Comparison of ENCODE assay signal across 8 cellular contexts in genomic region chr4:125085-125820, GRCh38. TPM values are rescaled to one million over a fixed set of nuclear protein-coding genes. Genes with fewer than 3 reads are reported as not detected.
DNase-seq lines count a peak whose midpoint lies in the region; ATAC-seq and TF ChIP-seq lines count a peak whose summit lies in the region.

No MANE protein-coding gene starts in this region.

- H3K4me1 ChIP-seq in SJCRH30: no peaks in the 10 kb centered on the region

- peak; percentile 7 for ATAC-seq in HG03064 (IDR thresholded peaks at IDR 0.05; ENCODE audit: low read depth, unreplicated experiment)
- no peak for ATAC-seq in HG02870 (IDR thresholded peaks at IDR 0.05; ENCODE audit: unreplicated experiment)

- no peaks in the 10 kb centered on the region for H3K27me3 ChIP-seq in SJCRH30

- H3K4me3 ChIP-seq in SJCRH30 (peak overlapping the region; percentile 72), choroid plexus epithelial cell (ENCODE audit: low read depth, low read length) (peak overlapping the region; percentile 97)

- peak; percentile 50 for DNase-seq in activated CD4-positive, CD25-positive, alpha-beta regulatory T cell treated with anti-CD3 and anti-CD28 coated beads, Interleukin-2, amount 50 U/mL, for 72 hours
- DNase-seq in activated CD4-positive, CD25-positive, alpha-beta regulatory T cell (lab: John Stamatoyannopoulos, UW): no peak
- DNase-seq in SJCRH30: peak; percentile 25 to 30
- peak; percentile 63 for DNase-seq in choroid plexus epithelial cell (ENCODE audit: low read depth)
- peak; percentile 72 for DNase-seq in kidney tubule cell (ENCODE audit: low spot score)
- peak; percentile 46 for DNase-seq in stimulated activated CD8-positive, alpha-beta memory T cell treated with anti-CD3 and anti-CD28 coated beads, Interleukin-4, amount 100 ng/mL, for 48 hours

- no peak for TF ChIP-seq CTCF in choroid plexus epithelial cell (conservative IDR thresholded peaks at IDR 0.05; ENCODE audit: low read depth, low read length)

- H3K9me3 ChIP-seq in SJCRH30 (replicated peaks): peaks cover 17% of the 10 kb centered on the region

- peak overlapping the region; percentile 88 for H3K27ac ChIP-seq in SJCRH30

- peaks cover 40% of the 10 kb centered on the region for H3K36me3 ChIP-seq in SJCRH30

RNA-seq across cellular contexts. Expression of gene ZNF718, which starts 1.0 kb away (rescaled TPM):
- total RNA-seq in SJCRH30 (2014; rRNA removed; shearing (Covaris generic)): 10.1 and 12.0 TPM in 2 replicates

Comparison
In these comparisons a context has a peak if more than half of its experiments do, and no peak if none do; other contexts are left out.
1. DNase-seq: peak in activated CD4-positive, CD25-positive, alpha-beta regulatory T cell treated with anti-CD3 and anti-CD28 coated beads, Interleukin-2, amount 50 U/mL, for 72 hours (single experiment), SJCRH30 (2 of 2), choroid plexus epithelial cell (single experiment), kidney tubule cell (single experiment) and stimulated activated CD8-positive, alpha-beta memory T cell treated with anti-CD3 and anti-CD28 coated beads, Interleukin-4, amount 100 ng/mL, for 48 hours (single experiment); none in activated CD4-positive, CD25-positive, alpha-beta regulatory T cell (0 of 4).